In genomic region chr9:123343428-123344272, GRCh38 we compare ENCODE assay signal across 1 cellular context.
TF ChIP-seq lines count a peak whose summit lies in the region.

No MANE protein-coding gene starts in this region.

TF ChIP-seq in K562, 482 proteins besides CTCF, POLR2A, EP300 and RAD21 (continued from another document and continues in another):
- TF ChIP-seq TRIM25 (IDR thresholded peaks at IDR 0.05; ENCODE audit: borderline replicate concordance), result no peak
- TF ChIP-seq RBFOX2 (IDR thresholded peaks at IDR 0.05; ENCODE audit: low read depth, low read length), result peak; percentile 38; the same call in 1 of the 2 replicates
- TF ChIP-seq ZNF347 (CRISPR knock-in tag; IDR thresholded peaks at IDR 0.05; ENCODE audit: low read depth), result no peak
- TF ChIP-seq ZSCAN29 (IDR thresholded peaks at IDR 0.05), result no peak
- no peak for TF ChIP-seq TCF7 (IDR thresholded peaks at IDR 0.05; ENCODE audit: borderline replicate concordance)
- TF ChIP-seq RCOR1 (IDR thresholded peaks at IDR 0.05; ENCODE audit: borderline replicate concordance in 1 of 2, low read depth in 2 of 2, low read length in 2 of 2), result 0 out of 4 replicates have a peak, but pooled peaks of 1 of the 2 experiments have one; percentile 37
- no peak for TF ChIP-seq FOXA1 (IDR thresholded peaks at IDR 0.05; ENCODE audit: borderline replicate concordance)
- TF ChIP-seq CREM (IDR thresholded peaks at IDR 0.05; ENCODE audit: low read depth), result peak; percentile 48
- 0 out of 2 replicates have a peak, but pooled peaks have one; percentile 25 for TF ChIP-seq ZNF395 (CRISPR knock-in tag; IDR thresholded peaks at IDR 0.05)
- peak in 1 of 2 experiments; percentile 34; a peak in 1 of 4 replicates for TF ChIP-seq HDAC1 (IDR thresholded peaks at IDR 0.05)
- TF ChIP-seq OTX1 (CRISPR knock-in tag; IDR thresholded peaks at IDR 0.05), result no peak
- no peak for TF ChIP-seq HMG20A (CRISPR knock-in tag; conservative IDR thresholded peaks at IDR 0.05)
- TF ChIP-seq SMARCC2 (IDR thresholded peaks at IDR 0.05; ENCODE audit: low read depth), result 0 out of 2 replicates have a peak, but pooled peaks have one; percentile 18
- no peak for TF ChIP-seq NR2F6 (CRISPR knock-in tag; IDR thresholded peaks at IDR 0.05)
- TF ChIP-seq POLR2AphosphoS2 (IDR thresholded peaks at IDR 0.05; ENCODE audit: low read length), result no peak
- TF ChIP-seq BHLHE40 (IDR thresholded peaks at IDR 0.05; ENCODE audit: low read length), result peak; percentile 19; the same call in 1 of the 2 replicates
- no peak for TF ChIP-seq NCOR1 (IDR thresholded peaks at IDR 0.05)
- TF ChIP-seq ELK3 (CRISPR knock-in tag; IDR thresholded peaks at IDR 0.05), result no peak
- no peak for TF ChIP-seq HMG20B (CRISPR knock-in tag; IDR thresholded peaks at IDR 0.05)
- no peak for TF ChIP-seq CCAR2 (IDR thresholded peaks at IDR 0.05; ENCODE audit: low read depth, low read length)
- TF ChIP-seq USF1 (CRISPR knock-in tag; IDR thresholded peaks at IDR 0.05), result no peak
- TF ChIP-seq NFXL1 (CRISPR knock-in tag; IDR thresholded peaks at IDR 0.05), result no peak
- TF ChIP-seq CLOCK (CRISPR knock-in tag; IDR thresholded peaks at IDR 0.05; ENCODE audit: borderline replicate concordance), result no peak
- TF ChIP-seq ZNF449 (CRISPR knock-in tag; IDR thresholded peaks at IDR 0.05), result no peak
- 0 out of 2 replicates have a peak, but pooled peaks have one; percentile 39 for TF ChIP-seq GATAD2A (IDR thresholded peaks at IDR 0.05)
- no peak for TF ChIP-seq PHB (CRISPR knock-in tag; IDR thresholded peaks at IDR 0.05)
- TF ChIP-seq ATF7 (IDR thresholded peaks at IDR 0.05), result 0 out of 2 replicates have a peak, but pooled peaks have one; percentile 34
- peak; percentile 47 for TF ChIP-seq DPF2 (IDR thresholded peaks at IDR 0.05)
- TF ChIP-seq MEF2A (IDR thresholded peaks at IDR 0.05; ENCODE audit: control insufficient read depth, low read depth, low read length), result no peak
- no peak for TF ChIP-seq USF2 (CRISPR knock-in tag; IDR thresholded peaks at IDR 0.05)
- TF ChIP-seq CHD4 (IDR thresholded peaks at IDR 0.05; ENCODE audit: insufficient read depth, insufficient replicate concordance, low read depth, low read length, poor library complexity, severe bottlenecking), result no peak
- no peak for TF ChIP-seq MED1 (CRISPR knock-in tag; IDR thresholded peaks at IDR 0.05; ENCODE audit: borderline replicate concordance)
- TF ChIP-seq TFAP4 (CRISPR knock-in tag; IDR thresholded peaks at IDR 0.05; ENCODE audit: borderline replicate concordance), result no peak
- TF ChIP-seq XRCC3 (IDR thresholded peaks at IDR 0.05), result no peak
- TF ChIP-seq THRB (CRISPR knock-in tag; conservative IDR thresholded peaks at IDR 0.05), result no peak
- no peak for TF ChIP-seq SIX5 (IDR thresholded peaks at IDR 0.05; ENCODE audit: borderline replicate concordance in 1 of 2, insufficient read depth in 1 of 2, low read depth in 1 of 2, low read length in 2 of 2)
- TF ChIP-seq HOXB6 (CRISPR knock-in tag; IDR thresholded peaks at IDR 0.05; ENCODE audit: borderline replicate concordance), result no peak
- peak; percentile 51; the same call in 1 of the 2 replicates for TF ChIP-seq LEF1 (IDR thresholded peaks at IDR 0.05)
- no peak for TF ChIP-seq NEUROD1 (IDR thresholded peaks at IDR 0.05; ENCODE audit: borderline replicate concordance, low read depth, low read length, partially characterized antibody)
- TF ChIP-seq MYC (IDR thresholded peaks at IDR 0.05; ENCODE audit: low read depth, low read length), result no peak
- TF ChIP-seq MYC (CRISPR knock-in tag; IDR thresholded peaks at IDR 0.05; ENCODE audit: borderline replicate concordance, low read depth), result 0 out of 2 replicates have a peak, but pooled peaks have one; percentile 22
- no peak for TF ChIP-seq TFE3 (CRISPR knock-in tag; IDR thresholded peaks at IDR 0.05)
- no peak for TF ChIP-seq ZNF146 (CRISPR knock-in tag; IDR thresholded peaks at IDR 0.05; ENCODE audit: unreplicated experiment)
- TF ChIP-seq IRF2 (CRISPR knock-in tag; IDR thresholded peaks at IDR 0.05), result no peak
- no peak for TF ChIP-seq NR3C1 (CRISPR knock-in tag; IDR thresholded peaks at IDR 0.05)
- TF ChIP-seq PHTF2 (CRISPR knock-in tag; IDR thresholded peaks at IDR 0.05), result no peak
- no peak for TF ChIP-seq CHAMP1 (IDR thresholded peaks at IDR 0.05)
- no peak for TF ChIP-seq ZNF253 (CRISPR knock-in tag; conservative IDR thresholded peaks at IDR 0.05)
- TF ChIP-seq HDGF (IDR thresholded peaks at IDR 0.05), result 0 out of 2 replicates have a peak, but pooled peaks have one; percentile 30
- no peak for TF ChIP-seq ZEB2 (IDR thresholded peaks at IDR 0.05)
- no peak for TF ChIP-seq MIER1 (IDR thresholded peaks at IDR 0.05; ENCODE audit: low read depth)
- TF ChIP-seq JUN (IDR thresholded peaks at IDR 0.05; ENCODE audit: borderline replicate concordance, low read depth, low read length), result no peak
- no peak; the same call in 1 of the 2 replicates for TF ChIP-seq JUN (CRISPR knock-in tag; IDR thresholded peaks at IDR 0.05; ENCODE audit: borderline replicate concordance)
